12 cellular contexts compared by ENCODE assay signal in genomic region chr19:12954150-12954962, GRCh38. TPM values are rescaled to one million over a fixed set of nuclear protein-coding genes. Genes with fewer than 3 reads are reported as not detected.
DNase-seq lines count a peak whose midpoint lies in the region; ATAC-seq and TF ChIP-seq lines count a peak whose summit lies in the region.
"Had no signal": no experiment of that assay in that cellular context is flagged by ENCODE, and none has a peak within 500 bp of the region (broad histone marks: within the 10 kb centered on the region; RNA-seq: fewer than 3 reads in every experiment).

No MANE protein-coding gene starts in this region.

- no peaks in the 10 kb centered on the region for H3K9me3 ChIP-seq in Panc1 (ENCODE audit: control insufficient read depth, insufficient read depth, low read depth, low read length)
- H3K9me3 ChIP-seq in spleen, result no peaks in the 10 kb centered on the region
- H3K9me3 ChIP-seq: heart left ventricle had no signal

- WGBS in spleen, 5 donors, result 53 to 74% (median 61%) methylated on average over 10 to 11 of the region's 11 CpGs

- POLR2A ChIA-PET in Panc1 (lab: Charles Lee), result interaction anchor here (0.6 kb wide), 2 partner anchors 15 to 228 kb away, joined by 3 to 5 read pairs; no protein-coding TSS in a partner anchor

- peaks cover 51% of the 10 kb centered on the region for H3K36me3 Mint-ChIP-seq in T-helper 2 cell treated with Interferon-gamma antibody and Interleukin-4, amounts not matched to agents 5 μg/mL and 100 μg/mL, for 36 hours (ENCODE audit: low read depth)

- ATAC-seq in Panc1 (peak; percentile 15; the same call in 1 of the 2 replicates), HG03439 (IDR thresholded peaks at IDR 0.05; ENCODE audit: unreplicated experiment) (no peak)

- H3K27ac ChIP-seq in Panc1 (ENCODE audit: low read length), result peak overlapping the region; percentile 18
- peak overlapping the region in 7 of 8 donors; percentile 43 to 93 (median 61) for H3K27ac ChIP-seq in spleen

- intact Hi-C loops in Panc1 (cut with micrococcal nuclease; ENCODE audit: unreplicated experiment) (no loop called here), spleen (cut with DNase I; ENCODE audit: low total_unique reads) (no loop called here)

- peak overlapping the region; percentile 14 for H3K4me3 Mint-ChIP-seq in T-helper 2 cell treated with Interferon-gamma antibody and Interleukin-4, amounts not matched to agents 5 μg/mL and 100 μg/mL, for 36 hours

- H3K4me1 ChIP-seq in Panc1 (ENCODE audit: control insufficient read depth, insufficient read depth, low read length), result peaks cover 30% of the 10 kb centered on the region
- peaks cover 36 to 76% (median 55%) of the 10 kb centered on the region in 6 donors for H3K4me1 ChIP-seq in spleen

- H3K27ac Mint-ChIP-seq in T-helper 2 cell treated with Interferon-gamma antibody and Interleukin-4, amounts not matched to agents 5 μg/mL and 100 μg/mL, for 36 hours, result peak overlapping the region; percentile 63

- TF ChIP-seq CTCF in Panc1 (IDR thresholded peaks at IDR 0.05) (no peak), spleen (IDR thresholded peaks at IDR 0.05 in 8 of 11, conservative IDR thresholded peaks at IDR 0.05 in 3 of 11) (no peak)

- CTCF ChIA-PET in Panc1 (lab: Charles Lee), result interaction anchor here (0.6 to 1.3 kb wide), 3 partner anchors 10 to 16 kb away, joined by 3 to 5 read pairs (median 3); no protein-coding TSS in a partner anchor

- H3K27me3 Mint-ChIP-seq in T-helper 2 cell treated with Interferon-gamma antibody and Interleukin-4, amounts not matched to agents 5 μg/mL and 100 μg/mL, for 36 hours (ENCODE audit: low read depth), result no peaks in the 10 kb centered on the region

- TF ChIP-seq POLR2A in erythroblast (IDR thresholded peaks at IDR 0.05; ENCODE audit: low read length) (peak; percentile 60), spleen (IDR thresholded peaks at IDR 0.05) (no peak)

- in situ Hi-C loops in Panc1 (cut with HindIII; ENCODE audit: low pct_unique_long_range_greater_than_20kb, low sequenced_read_pairs), result no loop called here

- H3K4me1 Mint-ChIP-seq in T-helper 2 cell treated with Interferon-gamma antibody and Interleukin-4, amounts not matched to agents 5 μg/mL and 100 μg/mL, for 36 hours (ENCODE audit: low read depth), result peaks cover 21% of the 10 kb centered on the region

- H3K9me3 Mint-ChIP-seq in T-helper 2 cell treated with Interferon-gamma antibody and Interleukin-4, amounts not matched to agents 5 μg/mL and 100 μg/mL, for 36 hours, result no peaks in the 10 kb centered on the region

- H3K36me3 ChIP-seq in Panc1 (ENCODE audit: control insufficient read depth, insufficient read depth, low read length) (peaks cover 8% of the 10 kb centered on the region), spleen (peaks cover 2 to 64% (median 50%) of the 10 kb centered on the region in 6 donors)

- H3K27me3 ChIP-seq in Panc1 (ENCODE audit: control insufficient read depth, insufficient read depth, low read length) (no peaks in the 10 kb centered on the region), spleen (replicated peaks in 1 of 7) (no peaks in the 10 kb centered on the region)
- H3K27me3 ChIP-seq: heart left ventricle had no signal

- BruUV-seq in Panc1 (replicated peaks; lab: Mats Ljungman, UMichigan), result TSS peak; percentile 79

- DNase-seq in T-helper 2 cell treated with Interferon-gamma antibody and Interleukin-4, amounts not matched to agents 5 μg/mL and 100 μg/mL, for 36 hours (ENCODE audit: low spot score), result no peak
- DNase-seq in T-helper 2 cell (no peak), Panc1 (ENCODE audit: low read depth, low spot score) (no peak), erythroblast (lab: John Stamatoyannopoulos, UW) (no peak), spleen (no peak), HuH-7 (ENCODE audit: low spot score) (no peak), GM19238 (ENCODE audit: insufficient read length, low spot score) (no peak)
- DNase-seq: activated effector memory CD4-positive, alpha-beta T cell treated with Interleukin-2 at 50 U/mL for 16 hours; NCI-H526 had no signal

- H3K4me3 ChIP-seq in Panc1 (ENCODE audit: low read depth in 2 of 2, low read length in 2 of 2), result no peak overlapping the region
- H3K4me3 ChIP-seq in spleen, result no peak overlapping the region
- H3K4me3 ChIP-seq: heart left ventricle had no signal

RNA-seq across cellular contexts. Expression of gene GADD45GIP1, which starts 2.7 kb away (rescaled TPM):
- total RNA-seq in Panc1 (2021; ENCODE audit: unreplicated experiment), result 36.7 TPM
- 86.1 TPM for polyA plus RNA-seq in Panc1 (2012; ENCODE audit: insufficient read length)
- total RNA-seq in spleen, result 10 to 100 TPM; 12.8 to 33.4 (median 15.8) TPM
- 10 to 100 TPM; 39.7 to 47.9 (median 40.8) TPM for polyA plus RNA-seq in spleen

RNA-seq across cellular contexts. Expression of gene RAD23A, which starts 8.7 kb away (rescaled TPM):
- 111 TPM for total RNA-seq in Panc1 (2021; ENCODE audit: unreplicated experiment)
- 173 TPM for polyA plus RNA-seq in Panc1 (2012; ENCODE audit: insufficient read length)
- 100 to 1,000 TPM in 1 of 7 donors, 10 to 100 TPM in 6; 80.4 to 109 (median 90.8) TPM for total RNA-seq in spleen
- polyA plus RNA-seq in spleen, result 100 to 1,000 TPM in 2 of 3 donors, 10 to 100 TPM in 1; 88.6 to 134 (median 115) TPM

RNA-seq across cellular contexts. Expression of gene DAND5, which starts 15.0 kb away (rescaled TPM):
- total RNA-seq in Panc1 (2021; ENCODE audit: unreplicated experiment) (0.54 TPM), spleen (not detected)
- polyA plus RNA-seq in Panc1 (2012; ENCODE audit: insufficient read length), result 1.5 TPM
- not detected for polyA plus RNA-seq in spleen
- polyA plus RNA-seq: BJ had no signal

RNA-seq across cellular contexts. Expression of gene CALR, which starts 15.9 kb away (rescaled TPM):
- 1,060 TPM for total RNA-seq in Panc1 (2021; ENCODE audit: unreplicated experiment)
- polyA plus RNA-seq in Panc1 (2012; ENCODE audit: insufficient read length), result 775 TPM
- total RNA-seq in spleen, result 100 to 1,000 TPM; 306 to 828 (median 571) TPM
- polyA plus RNA-seq in spleen, result 100 to 1,000 TPM; 150 to 194 (median 193) TPM

RNA-seq across cellular contexts. Expression of gene FARSA, which starts 20.8 kb away (rescaled TPM):
- 80.3 TPM for total RNA-seq in Panc1 (2021; ENCODE audit: unreplicated experiment)
- 73.4 TPM for polyA plus RNA-seq in Panc1 (2012; ENCODE audit: insufficient read length)
- total RNA-seq in spleen, result 10 to 100 TPM; 32.8 to 49.9 (median 42.2) TPM
- 10 to 100 TPM; 25.1 to 55.4 (median 36.3) TPM for polyA plus RNA-seq in spleen
